ENCODE assay signal across 3 cellular contexts in the genomic region with DNA sequence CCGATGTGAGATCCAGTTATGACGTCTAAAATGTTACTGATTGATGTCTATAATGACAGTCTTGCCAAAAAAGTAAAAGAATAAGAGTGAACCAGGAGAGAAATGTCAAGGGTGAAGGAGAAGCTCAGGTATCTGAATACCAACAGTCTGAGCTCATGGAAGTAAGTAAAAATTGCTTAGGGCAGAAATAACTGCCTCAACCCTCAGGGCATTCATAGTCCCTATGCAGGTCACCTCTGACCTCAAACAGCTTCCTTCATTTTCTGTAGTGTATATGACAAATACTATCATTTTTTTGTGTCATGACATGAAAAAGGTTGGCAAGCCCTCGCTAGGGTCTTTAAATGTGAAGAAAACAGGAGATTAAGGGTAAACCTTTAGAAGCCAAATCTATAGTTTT.
"Had no signal": no experiment of that assay in that cellular context is flagged by ENCODE, and none has a peak within 500 bp of the region (broad histone marks: within the 10 kb centered on the region; RNA-seq: fewer than 3 reads in every experiment).

No MANE protein-coding gene starts in this region.

- ATAC-seq: GM12878 had no signal

- DNase-seq: GDM1, GF-D8 had no signal

- H3K4me3 ChIP-seq: GM12878 had no signal
